8 cellular contexts compared by ENCODE assay signal in genomic region chr2:212686285-212686895, GRCh38.
DNase-seq lines count a peak whose midpoint lies in the region; ATAC-seq and TF ChIP-seq lines count a peak whose summit lies in the region.

No MANE protein-coding gene starts in this region.

- H3K36me3 Mint-ChIP-seq in activated CD4-positive, alpha-beta memory T cell treated with anti-CD3 and anti-CD28 coated beads for 36 hours: no peaks in the 10 kb centered on the region
- H3K36me3 Mint-ChIP-seq in endodermal cell (ENCODE audit: low read depth): no peaks in the 10 kb centered on the region

- no peaks in the 10 kb centered on the region for H3K9me3 Mint-ChIP-seq in activated CD4-positive, alpha-beta memory T cell treated with anti-CD3 and anti-CD28 coated beads for 36 hours
- no peaks in the 10 kb centered on the region for H3K9me3 Mint-ChIP-seq in endodermal cell

- ATAC-seq in GM18517 (IDR thresholded peaks at IDR 0.05; ENCODE audit: unreplicated experiment) (peak; percentile 70), HG03135 (IDR thresholded peaks at IDR 0.05; ENCODE audit: unreplicated experiment) (peak; percentile 69)

- peak; percentile 42 for DNase-seq in AG08396 (ENCODE audit: low spot score)
- peak; percentile 6 for DNase-seq in NCI-H510A (lab: John Stamatoyannopoulos, UW)
- peak; percentile 62 for DNase-seq in activated CD4-positive, alpha-beta memory T cell treated with anti-CD3 and anti-CD28 coated beads for 36 hours
- DNase-seq in endodermal cell: peak; percentile 81
- DNase-seq in mucosa of gallbladder (ENCODE audit: low spot score): peak; percentile 53
- peak; percentile 4 to 44 for DNase-seq in stimulated activated CD8-positive, alpha-beta memory T cell treated with anti-CD3 and anti-CD28 coated beads, Interleukin-7, amount 100 ng/mL, for 4 hours (ENCODE audit: low read depth in 2 of 2)

- no peak overlapping the region for H3K4me3 ChIP-seq in endodermal cell (ENCODE audit: low read length)

- H3K4me1 Mint-ChIP-seq in activated CD4-positive, alpha-beta memory T cell treated with anti-CD3 and anti-CD28 coated beads for 36 hours (ENCODE audit: low read depth): no peaks in the 10 kb centered on the region
- peaks cover 3% of the 10 kb centered on the region for H3K4me1 Mint-ChIP-seq in endodermal cell

- TF ChIP-seq CTCF in endodermal cell (conservative IDR thresholded peaks at IDR 0.05): peak; percentile 95

- no peaks in the 10 kb centered on the region for H3K36me3 ChIP-seq in endodermal cell (ENCODE audit: control insufficient read depth, insufficient read depth, low read length)

- intact Hi-C loops in activated CD4-positive, alpha-beta memory T cell treated with anti-CD3 and anti-CD28 coated beads for 36 hours (cut with micrococcal nuclease): loop anchor here (1.0 to 5.0 kb wide), 3 partner anchors 91 to 556 kb away; no protein-coding TSS in a partner anchor

- H3K4me3 Mint-ChIP-seq in activated CD4-positive, alpha-beta memory T cell treated with anti-CD3 and anti-CD28 coated beads for 36 hours: no peak overlapping the region
- no peak overlapping the region for H3K4me3 Mint-ChIP-seq in endodermal cell

- WGBS in endodermal cell (ENCODE audit: insufficient coverage in 1 of 2, insufficient read length in 1 of 2), 2 experiments: 40 to 46% methylated on average over 8 to 9 of the region's 10 CpGs

- H3K9ac ChIP-seq in endodermal cell (ENCODE audit: extremely low read depth, low read length, poor library complexity, severe bottlenecking): no peak overlapping the region

- H3K27me3 Mint-ChIP-seq in activated CD4-positive, alpha-beta memory T cell treated with anti-CD3 and anti-CD28 coated beads for 36 hours: no peaks in the 10 kb centered on the region
- no peaks in the 10 kb centered on the region for H3K27me3 Mint-ChIP-seq in endodermal cell (ENCODE audit: insufficient read depth)

- H3K4me1 ChIP-seq in endodermal cell (ENCODE audit: control insufficient read depth, insufficient read depth, low read length): no peaks in the 10 kb centered on the region

- H3K27me3 ChIP-seq in endodermal cell (ENCODE audit: control insufficient read depth, insufficient read depth, low read length, poor library complexity, severe bottlenecking): no peaks in the 10 kb centered on the region

- CTCF ChIA-PET in activated CD4-positive, alpha-beta memory T cell treated with anti-CD3 and anti-CD28 coated beads for 36 hours (lab: Charles Lee): interaction anchor here (0.9 to 1.3 kb wide), 5 partner anchors 10 to 467 kb away, joined by 3 to 6 read pairs (median 3); no protein-coding TSS in a partner anchor

- H3K27ac ChIP-seq in endodermal cell (ENCODE audit: low read depth, low read length): no peak overlapping the region

- no peak overlapping the region for H3K27ac Mint-ChIP-seq in activated CD4-positive, alpha-beta memory T cell treated with anti-CD3 and anti-CD28 coated beads for 36 hours
- no peak overlapping the region for H3K27ac Mint-ChIP-seq in endodermal cell

- no peaks in the 10 kb centered on the region for H3K9me3 ChIP-seq in endodermal cell (ENCODE audit: control insufficient read depth, low read length)

- POLR2A ChIA-PET in activated CD4-positive, alpha-beta memory T cell treated with anti-CD3 and anti-CD28 coated beads for 36 hours (lab: Charles Lee): no interaction called here

Comparison
In these comparisons a context has a peak if more than half of its experiments do, and no peak if none do; other contexts are left out.
1. DNase-seq: peak in every context shown above with its lines; median percentile 81 in endodermal cell; 62 in activated CD4-positive, alpha-beta memory T cell treated with anti-CD3 and anti-CD28 coated beads for 36 hours; 53 in mucosa of gallbladder; 42 in AG08396; 24 in stimulated activated CD8-positive, alpha-beta memory T cell treated with anti-CD3 and anti-CD28 coated beads, Interleukin-7, amount 100 ng/mL, for 4 hours; 6 in NCI-H510A.